32 cellular contexts compared by ENCODE assay signal in genomic region chr1:153399401-153400055, GRCh38. TPM values are rescaled to one million over a fixed set of nuclear protein-coding genes. Genes with fewer than 3 reads are reported as not detected.
"Had no signal": no experiment of that assay in that cellular context is flagged by ENCODE, and none has a peak within 500 bp of the region (broad histone marks: within the 10 kb centered on the region; RNA-seq: fewer than 3 reads in every experiment).

No MANE protein-coding gene starts in this region.

- H3K36me3 ChIP-seq: adrenal gland, breast epithelium, Peyer's patch, SJSA1 had no signal

- H3K36me3 Mint-ChIP-seq: activated CD4-positive, alpha-beta memory T cell treated with anti-CD3 and anti-CD28 coated beads for 36 hours; activated naive CD4-positive, alpha-beta T cell treated with anti-CD3 and anti-CD28 coated beads, Interleukin-2, amount 50 U/mL, for 72 hours had no signal

- H3K27ac ChIP-seq: adrenal gland, body of pancreas, breast epithelium, KMS-11, Peyer's patch, SJSA1 had no signal

- ATAC-seq: activated naive CD4-positive, alpha-beta T cell treated with anti-CD3 and anti-CD28 coated beads, Interleukin-2, amount 50 U/mL, for 72 hours; activated T-cell treated with anti-CD3 and anti-CD28 coated beads, Interleukin-2, amount 50 U/mL, for 4 hours; body of pancreas had no signal

- H3K4me3 ChIP-seq: adrenal gland, body of pancreas, breast epithelium, Peyer's patch, SJSA1 had no signal

- H3K4me1 ChIP-seq: adrenal gland, body of pancreas, breast epithelium, Peyer's patch, SJSA1 had no signal

- DNase-seq: activated B cell treated with CpG ODN at 0.5 μM for 24 hours; activated CD4-positive, alpha-beta memory T cell treated with anti-CD3 and anti-CD28 coated beads for 36 hours; activated CD4-positive, alpha-beta T cell treated with anti-CD3 and anti-CD28 coated beads for 4 hours; activated CD4-positive, alpha-beta T cell treated with anti-CD3 and anti-CD28 coated beads, Interleukin-2, amount 50 U/mL, for 1 hour; activated CD4-positive, CD25-positive, alpha-beta regulatory T cell treated with anti-CD3 and anti-CD28 coated beads, Interleukin-2, amount 50 U/mL, for 72 hours; activated CD8-positive, alpha-beta memory T cell treated with anti-CD3 and anti-CD28 coated beads, Interleukin-2, amount 50 U/mL, for 4 hours; activated gamma-delta T cell treated with Interleukin-2 at 50 U/mL for 16 hours; activated naive CD4-positive, alpha-beta T cell treated with anti-CD3 and anti-CD28 coated beads for 36 hours; activated T-cell treated with anti-CD3 and anti-CD28 coated beads for 4 hours; activated T-cell treated with anti-CD3 and anti-CD28 coated beads, Interleukin-2, amount 50 U/mL, for 4 hours; adrenal gland; body of pancreas; caudate nucleus; MM.1S; MV-4-11; NCI-H524 treated with DMSO at 0.1 percent for 48 hours; NK-92 treated with Interleukin-12 subunit alpha and Interleukin-12 subunit beta, amount 100 ng/mL, for 24 hours; PC-3; Peyer's patch; SHP77 treated with DMSO at 0.1 percent for 48 hours; SK-N-SH had no signal

- FAIRE-seq: astrocyte, TTC549 had no signal

- H3K9me3 Mint-ChIP-seq: activated B cell treated with CpG ODN at 0.5 μM for 24 hours; activated CD4-positive, alpha-beta memory T cell treated with anti-CD3 and anti-CD28 coated beads for 36 hours; activated naive CD4-positive, alpha-beta T cell treated with anti-CD3 and anti-CD28 coated beads for 36 hours; activated naive CD4-positive, alpha-beta T cell treated with anti-CD3 and anti-CD28 coated beads, Interleukin-2, amount 50 U/mL, for 72 hours; activated T-cell treated with anti-CD3 and anti-CD28 coated beads, Interleukin-2, amount 50 U/mL, for 4 hours; T-helper 1 cell treated with Interleukin-12 subunit alpha and Interleukin-12 subunit beta and Interleukin-4 antibody, amounts not matched to agents 30 μg/mL and 1 μg/mL, for 36 hours; T-helper 2 cell treated with Interferon-gamma antibody and Interleukin-4, amounts not matched to agents 5 μg/mL and 100 μg/mL, for 36 hours had no signal

- H3K27me3 ChIP-seq: adrenal gland, body of pancreas, Peyer's patch had no signal

- H3K4me1 Mint-ChIP-seq: activated B cell treated with CpG ODN at 0.5 μM for 24 hours had no signal

- H3K27ac Mint-ChIP-seq: activated B cell treated with CpG ODN at 0.5 μM for 24 hours; activated CD4-positive, alpha-beta memory T cell treated with anti-CD3 and anti-CD28 coated beads for 36 hours; activated naive CD4-positive, alpha-beta T cell treated with anti-CD3 and anti-CD28 coated beads for 36 hours; activated T-helper 1 cell treated with anti-CD3 and anti-CD28 coated beads, Interleukin-12 subunit alpha, Interleukin-12 subunit beta, Interleukin-2, Interleukin-4 antibody, amounts not matched to agents 30 ng/mL and 10 ng/mL and 1 ng/mL, durations not matched to agents 14 hours and 24 hours and 36 hours; T-helper 1 cell treated with Interleukin-12 subunit alpha and Interleukin-12 subunit beta and Interleukin-4 antibody, amounts not matched to agents 30 μg/mL and 1 μg/mL, for 36 hours; T-helper 2 cell treated with Interferon-gamma antibody and Interleukin-4, amounts not matched to agents 5 μg/mL and 100 μg/mL, for 36 hours had no signal

- H3K9me3 ChIP-seq: adrenal gland, body of pancreas, breast epithelium, Peyer's patch, SJSA1, SK-N-SH had no signal

- H3K4me3 Mint-ChIP-seq: activated B cell treated with CpG ODN at 0.5 μM for 24 hours; activated CD4-positive, alpha-beta memory T cell treated with anti-CD3 and anti-CD28 coated beads for 36 hours; activated naive CD4-positive, alpha-beta T cell treated with anti-CD3 and anti-CD28 coated beads for 36 hours; activated T-cell treated with anti-CD3 and anti-CD28 coated beads, Interleukin-2, amount 50 U/mL, for 4 hours; activated T-helper 1 cell treated with anti-CD3 and anti-CD28 coated beads, Interleukin-12 subunit alpha, Interleukin-12 subunit beta, Interleukin-2, Interleukin-4 antibody, amounts not matched to agents 30 ng/mL and 10 ng/mL and 1 ng/mL, durations not matched to agents 14 hours and 24 hours and 36 hours; T-helper 1 cell treated with Interleukin-12 subunit alpha and Interleukin-12 subunit beta and Interleukin-4 antibody, amounts not matched to agents 30 μg/mL and 1 μg/mL, for 36 hours; T-helper 2 cell treated with Interferon-gamma antibody and Interleukin-4, amounts not matched to agents 5 μg/mL and 100 μg/mL, for 36 hours had no signal

RNA-seq across cellular contexts. Expression of gene S100A8, which starts 8.7 kb away (rescaled TPM):
- total RNA-seq: activated B cell treated with CpG ODN at 0.5 μM for 24 hours; activated CD4-positive, alpha-beta memory T cell treated with anti-CD3 and anti-CD28 coated beads for 36 hours; activated naive CD4-positive, alpha-beta T cell treated with anti-CD3 and anti-CD28 coated beads for 36 hours; activated naive CD4-positive, alpha-beta T cell treated with anti-CD3 and anti-CD28 coated beads, Interleukin-2, amount 50 U/mL, for 72 hours; activated T-cell treated with anti-CD3 and anti-CD28 coated beads, Interleukin-2, amount 50 U/mL, for 4 hours; activated T-helper 1 cell treated with anti-CD3 and anti-CD28 coated beads, Interleukin-12 subunit alpha, Interleukin-12 subunit beta, Interleukin-2, Interleukin-4 antibody, amounts not matched to agents 30 ng/mL and 10 ng/mL and 1 ng/mL, durations not matched to agents 14 hours and 24 hours and 36 hours; astrocyte; LHCN-M2; NCI-H460; SJSA1 had no signal

RNA-seq across cellular contexts. Expression of gene S100A7A, which starts 16.8 kb away (rescaled TPM):
- total RNA-seq: activated B cell treated with CpG ODN at 0.5 μM for 24 hours; activated CD4-positive, alpha-beta memory T cell treated with anti-CD3 and anti-CD28 coated beads for 36 hours; activated naive CD4-positive, alpha-beta T cell treated with anti-CD3 and anti-CD28 coated beads for 36 hours; activated naive CD4-positive, alpha-beta T cell treated with anti-CD3 and anti-CD28 coated beads, Interleukin-2, amount 50 U/mL, for 72 hours; activated T-cell treated with anti-CD3 and anti-CD28 coated beads, Interleukin-2, amount 50 U/mL, for 4 hours; activated T-helper 1 cell treated with anti-CD3 and anti-CD28 coated beads, Interleukin-12 subunit alpha, Interleukin-12 subunit beta, Interleukin-2, Interleukin-4 antibody, amounts not matched to agents 30 ng/mL and 10 ng/mL and 1 ng/mL, durations not matched to agents 14 hours and 24 hours and 36 hours; adrenal gland; astrocyte; body of pancreas; breast epithelium; LHCN-M2; NCI-H460; PC-3; Peyer's patch; SJSA1 had no signal

RNA-seq across cellular contexts. Expression of gene S100A12, which starts 24.1 kb away (rescaled TPM):
- total RNA-seq: activated B cell treated with CpG ODN at 0.5 μM for 24 hours; activated CD4-positive, alpha-beta memory T cell treated with anti-CD3 and anti-CD28 coated beads for 36 hours; activated naive CD4-positive, alpha-beta T cell treated with anti-CD3 and anti-CD28 coated beads for 36 hours; activated naive CD4-positive, alpha-beta T cell treated with anti-CD3 and anti-CD28 coated beads, Interleukin-2, amount 50 U/mL, for 72 hours; activated T-cell treated with anti-CD3 and anti-CD28 coated beads, Interleukin-2, amount 50 U/mL, for 4 hours; activated T-helper 1 cell treated with anti-CD3 and anti-CD28 coated beads, Interleukin-12 subunit alpha, Interleukin-12 subunit beta, Interleukin-2, Interleukin-4 antibody, amounts not matched to agents 30 ng/mL and 10 ng/mL and 1 ng/mL, durations not matched to agents 14 hours and 24 hours and 36 hours; astrocyte; body of pancreas; LHCN-M2; NCI-H460; PC-3; Peyer's patch; SJSA1 had no signal

RNA-seq across cellular contexts. Expression of gene S100A9, which starts 41.9 kb away (rescaled TPM):
- total RNA-seq: activated CD4-positive, alpha-beta memory T cell treated with anti-CD3 and anti-CD28 coated beads for 36 hours; activated T-helper 1 cell treated with anti-CD3 and anti-CD28 coated beads, Interleukin-12 subunit alpha, Interleukin-12 subunit beta, Interleukin-2, Interleukin-4 antibody, amounts not matched to agents 30 ng/mL and 10 ng/mL and 1 ng/mL, durations not matched to agents 14 hours and 24 hours and 36 hours; LHCN-M2; SJSA1 had no signal

RNA-seq across cellular contexts. Expression of gene PGLYRP4, which starts 50.9 kb away (rescaled TPM):
- total RNA-seq: activated B cell treated with CpG ODN at 0.5 μM for 24 hours; activated CD4-positive, alpha-beta memory T cell treated with anti-CD3 and anti-CD28 coated beads for 36 hours; activated naive CD4-positive, alpha-beta T cell treated with anti-CD3 and anti-CD28 coated beads for 36 hours; activated naive CD4-positive, alpha-beta T cell treated with anti-CD3 and anti-CD28 coated beads, Interleukin-2, amount 50 U/mL, for 72 hours; activated T-cell treated with anti-CD3 and anti-CD28 coated beads, Interleukin-2, amount 50 U/mL, for 4 hours; activated T-helper 1 cell treated with anti-CD3 and anti-CD28 coated beads, Interleukin-12 subunit alpha, Interleukin-12 subunit beta, Interleukin-2, Interleukin-4 antibody, amounts not matched to agents 30 ng/mL and 10 ng/mL and 1 ng/mL, durations not matched to agents 14 hours and 24 hours and 36 hours; adrenal gland; astrocyte; body of pancreas; breast epithelium; LHCN-M2; NCI-H460; PC-3; Peyer's patch; SJSA1 had no signal
